1 cellular context compared by ENCODE assay signal in the genomic region with DNA sequence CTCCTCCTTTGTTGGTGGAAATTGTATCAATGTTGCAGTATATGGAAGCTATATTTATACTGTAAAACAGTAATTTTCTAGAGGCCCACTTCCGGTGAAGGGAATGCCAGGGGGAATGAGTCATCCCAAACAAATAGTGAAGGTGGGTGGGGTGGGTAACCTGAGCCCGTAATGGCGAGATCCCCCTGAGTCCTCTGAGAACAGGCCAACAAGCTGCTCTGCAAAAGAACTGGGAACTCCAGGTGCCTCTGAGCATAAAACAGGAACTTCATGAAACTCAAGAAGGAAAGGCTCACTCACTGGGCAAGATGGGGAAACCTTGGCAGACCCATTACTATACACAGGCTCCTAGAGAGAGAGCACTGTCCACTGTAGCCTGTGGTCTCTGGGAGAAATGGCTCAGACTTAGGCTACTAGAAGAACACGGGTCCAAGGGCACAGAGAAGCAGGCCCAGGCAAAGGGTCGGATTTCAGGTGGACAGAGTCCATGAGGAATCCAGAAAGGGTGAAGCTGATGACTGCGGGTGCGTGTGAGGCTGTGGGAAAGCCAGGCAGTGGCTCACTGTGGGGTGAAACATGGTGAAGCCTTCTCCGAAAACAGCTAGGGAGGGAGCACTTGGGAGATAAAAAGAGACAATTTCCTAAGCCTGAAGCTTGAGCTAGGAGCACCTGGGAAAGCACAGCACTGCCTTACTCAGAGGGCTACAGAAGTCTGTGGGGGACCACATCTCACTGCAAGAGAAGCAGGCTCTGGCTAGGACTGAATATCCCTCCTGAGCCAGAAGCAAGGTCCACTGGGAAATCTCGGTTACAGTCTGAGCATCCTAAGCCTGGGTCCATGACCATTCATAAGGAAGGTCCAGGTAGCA.
TF ChIP-seq lines count a peak whose summit lies in the region.

No MANE protein-coding gene starts in this region.

TF ChIP-seq in endothelial cell of umbilical vein, 7 proteins besides CTCF, POLR2A, EP300 and RAD21:
- TF ChIP-seq FOS (IDR thresholded peaks at IDR 0.05; ENCODE audit: borderline replicate concordance, insufficient read depth, low read length) (peak; percentile 83), MYC (IDR thresholded peaks at IDR 0.05; ENCODE audit: low read depth, low read length) (no peak), JUN (IDR thresholded peaks at IDR 0.05; ENCODE audit: borderline replicate concordance, insufficient read depth, insufficient read length, low read depth) (peak; percentile 81)
- TF ChIP-seq, protein P1, sequence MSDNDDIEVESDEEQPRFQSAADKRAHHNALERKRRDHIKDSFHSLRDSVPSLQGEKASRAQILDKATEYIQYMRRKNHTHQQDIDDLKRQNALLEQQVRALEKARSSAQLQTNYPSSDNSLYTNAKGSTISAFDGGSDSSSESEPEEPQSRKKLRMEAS (IDR thresholded peaks at IDR 0.05; ENCODE audit: insufficient read depth, insufficient read length), result no peak
TF ChIP-seq in endothelial cell of umbilical vein: peak in this region for 2.
